33 cellular contexts compared by ENCODE assay signal in the genomic region with DNA sequence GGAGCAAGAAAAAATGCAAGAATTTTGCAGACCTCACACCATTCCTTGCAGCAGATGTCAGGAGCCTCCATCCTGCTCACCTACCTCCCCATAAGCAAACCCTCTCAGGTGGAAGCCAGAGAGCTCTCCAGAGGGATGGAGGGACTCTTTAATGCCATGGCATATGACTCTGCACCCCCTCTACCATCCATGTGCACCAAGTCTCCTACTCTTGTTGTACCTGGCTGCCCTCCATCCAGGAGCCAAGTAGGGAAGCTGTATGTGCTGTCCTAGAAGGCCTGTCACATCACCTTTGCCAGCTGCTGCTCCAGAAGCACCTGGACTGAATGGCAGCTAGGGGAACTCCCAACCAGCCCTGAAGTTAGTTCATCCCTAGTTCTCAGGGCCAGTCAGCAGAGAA. TPM values are rescaled to one million over a fixed set of nuclear protein-coding genes. Genes with fewer than 3 reads are reported as not detected.
"Had no signal": no experiment of that assay in that cellular context is flagged by ENCODE, and none has a peak within 500 bp of the region (broad histone marks: within the 10 kb centered on the region; RNA-seq: fewer than 3 reads in every experiment).

No MANE protein-coding gene starts in this region.

- DNase-seq: stimulated activated CD4-positive, alpha-beta T cell treated with anti-CD3 and anti-CD28 coated beads, Interleukin-2, amount 100 ng/mL, for 48 hours; stimulated activated CD4-positive, alpha-beta T cell treated with anti-CD3 and anti-CD28 coated beads, Interleukin-4, amount 100 ng/mL, for 1 hour; stimulated activated CD4-positive, alpha-beta T cell treated with anti-CD3 and anti-CD28 coated beads, Interleukin-4, amount 100 ng/mL, for 24 hours; stimulated activated CD4-positive, alpha-beta T cell treated with anti-CD3 and anti-CD28 coated beads, Interleukin-4, amount 100 ng/mL, for 4 hours; stimulated activated CD8-positive, alpha-beta memory T cell treated with anti-CD3 and anti-CD28 coated beads, Interleukin-4, amount 100 ng/mL, for 48 hours; stimulated activated naive B cell treated with anti-CD40 and anti-IgM and Interleukin-4, amounts not matched to agents 10 μg/mL and 1 μg/mL and 100 μg/mL, for 72 hours; stimulated activated naive CD4-positive, alpha-beta T cell; stimulated activated naive CD4-positive, alpha-beta T cell treated with Interleukin-2 at 50 U/mL for 16 hours; stimulated activated naive CD8-positive, alpha-beta T cell treated with anti-CD3 and anti-CD28 coated beads, Interleukin-15, amount 100 ng/mL, for 72 hours; stimulated activated naive CD8-positive, alpha-beta T cell treated with anti-CD3 and anti-CD28 coated beads, Interleukin-15, Interleukin-2, amounts not matched to agents 100 U/mL and 50 U/mL, for 24 hours; stomach; substantia nigra; testis; transverse colon; trophoblast cell; upper lobe of left lung; uterus had no signal

- H3K27ac ChIP-seq: stomach, suprapubic skin, testis, thoracic aorta, thyroid gland, tibial artery, tibial nerve, transverse colon, upper lobe of left lung, upper lobe of right lung, uterus, vagina had no signal

- FAIRE-seq: urothelium cell line had no signal

- H3K4me3 Mint-ChIP-seq: stimulated activated effector memory CD8-positive, alpha-beta T cell treated with anti-CD3 and anti-CD28 coated beads, Interleukin-12 subunit alpha, Interleukin-12 subunit beta, amount 100 ng/mL, for 72 hours; stimulated activated memory B cell treated with anti-CD40 and anti-IgM and Interleukin-4, amounts not matched to agents 10 μg/mL and 1 μg/mL and 100 μg/mL, for 72 hours; stimulated activated naive B cell treated with anti-CD40 and anti-IgM and Interleukin-4, amounts not matched to agents 10 μg/mL and 1 μg/mL and 100 μg/mL, for 72 hours; stimulated activated naive CD8-positive, alpha-beta T cell treated with anti-CD3 and anti-CD28 coated beads, Interleukin-15, amount 100 ng/mL, for 72 hours; stimulated activated naive CD8-positive, alpha-beta T cell treated with anti-CD3 and anti-CD28 coated beads, Interleukin-15, Interleukin-2, amounts not matched to agents 100 ng/mL and 50 ng/mL, for 24 hours; type B pancreatic cell had no signal

- H3K4me1 ChIP-seq: stomach, testis, thyroid gland, tibial nerve, transverse colon, upper lobe of left lung, upper lobe of right lung, uterus, vagina had no signal

- H3K27ac Mint-ChIP-seq: stimulated activated effector memory CD8-positive, alpha-beta T cell treated with anti-CD3 and anti-CD28 coated beads, Interleukin-12 subunit alpha, Interleukin-12 subunit beta, amount 100 ng/mL, for 72 hours; stimulated activated memory B cell treated with anti-CD40 and anti-IgM and Interleukin-4, amounts not matched to agents 10 μg/mL and 1 μg/mL and 100 μg/mL, for 72 hours; stimulated activated naive B cell treated with anti-CD40 and anti-IgM and Interleukin-4, amounts not matched to agents 10 μg/mL and 1 μg/mL and 100 μg/mL, for 72 hours; stimulated activated naive CD8-positive, alpha-beta T cell treated with anti-CD3 and anti-CD28 coated beads, Interleukin-15, amount 100 ng/mL, for 72 hours; stimulated activated naive CD8-positive, alpha-beta T cell treated with anti-CD3 and anti-CD28 coated beads, Interleukin-15, Interleukin-2, amounts not matched to agents 100 ng/mL and 50 ng/mL, for 24 hours; type B pancreatic cell had no signal

- H3K9me3 ChIP-seq: testis, thyroid gland, uterus had no signal

- H3K27me3 ChIP-seq: testis, thyroid gland, tibial nerve, transverse colon, upper lobe of left lung, upper lobe of right lung, uterus, vagina had no signal

- ATAC-seq: stimulated activated effector memory CD8-positive, alpha-beta T cell treated with anti-CD3 and anti-CD28 coated beads, Interleukin-12 subunit alpha, Interleukin-12 subunit beta, amount 100 ng/mL, for 72 hours; stimulated activated memory B cell treated with anti-CD40 and anti-IgM and Interleukin-4, amounts not matched to agents 10 μg/mL and 1 μg/mL and 100 μg/mL, for 72 hours; stimulated activated naive B cell treated with anti-CD40 and anti-IgM and Interleukin-4, amounts not matched to agents 10 μg/mL and 1 μg/mL and 100 μg/mL, for 72 hours; stimulated activated naive CD8-positive, alpha-beta T cell treated with anti-CD3 and anti-CD28 coated beads, Interleukin-15, amount 100 ng/mL, for 72 hours; stimulated activated naive CD8-positive, alpha-beta T cell treated with anti-CD3 and anti-CD28 coated beads, Interleukin-15, Interleukin-2, amounts not matched to agents 100 U/mL and 50 U/mL, for 24 hours had no signal

- H3K4me3 ChIP-seq: stomach, suprapubic skin, testis, thoracic aorta, thyroid gland, tibial artery, tibial nerve, transverse colon, upper lobe of left lung, upper lobe of right lung, uterus, vagina had no signal

- H3K36me3 Mint-ChIP-seq: stimulated activated effector memory CD8-positive, alpha-beta T cell treated with anti-CD3 and anti-CD28 coated beads, Interleukin-12 subunit alpha, Interleukin-12 subunit beta, amount 100 ng/mL, for 72 hours; type B pancreatic cell had no signal

- H3K4me1 Mint-ChIP-seq: stimulated activated effector memory CD8-positive, alpha-beta T cell treated with anti-CD3 and anti-CD28 coated beads, Interleukin-12 subunit alpha, Interleukin-12 subunit beta, amount 100 ng/mL, for 72 hours; stimulated activated memory B cell treated with anti-CD40 and anti-IgM and Interleukin-4, amounts not matched to agents 10 μg/mL and 1 μg/mL and 100 μg/mL, for 72 hours; stimulated activated naive B cell treated with anti-CD40 and anti-IgM and Interleukin-4, amounts not matched to agents 10 μg/mL and 1 μg/mL and 100 μg/mL, for 72 hours had no signal

- H3K36me3 ChIP-seq: stomach, suprapubic skin, thoracic aorta, thyroid gland, tibial artery, tibial nerve, transverse colon, upper lobe of left lung, upper lobe of right lung, uterus, vagina had no signal

RNA-seq across cellular contexts. Expression of a gene that starts 38.5 kb away (rescaled TPM):
- total RNA-seq: stomach, subcutaneous adipose tissue, suprapubic skin, temporal lobe, thoracic aorta, thyroid gland, tibial nerve, transverse colon, upper lobe of left lung, upper lobe of right lung, ureter, urinary bladder, uterus, vagina had no signal
- polyA plus RNA-seq: stomach, urinary bladder had no signal
